In genomic region chr16:1345651-1346421, GRCh38 we compare ENCODE assay signal across 28 cellular contexts.
"Had no signal": no experiment of that assay in that cellular context is flagged by ENCODE, and none has a peak within 500 bp of the region (broad histone marks: within the 10 kb centered on the region; RNA-seq: fewer than 3 reads in every experiment).

No MANE protein-coding gene starts in this region.

- H3K4me2 ChIP-seq: KMS-11, SK-N-SH had no signal

- H3K27me3 ChIP-seq: brain microvascular endothelial cell, Peyer's patch had no signal

- FAIRE-seq: TTC549 had no signal

- H3K9me3 ChIP-seq: Peyer's patch, SJSA1, SK-N-SH had no signal

- DNase-seq: activated CD4-positive, alpha-beta T cell treated with anti-CD3 and anti-CD28 coated beads, Interleukin-2, amount 10 ng/mL, durations not matched to agents 24 days and 14 days; activated CD4-positive, alpha-beta T cell treated with anti-CD3 and anti-CD28 coated beads, Interleukin-2, amount 50 U/mL, for 4 hours; activated CD8-positive, alpha-beta T cell treated with anti-CD3 and anti-CD28 coated beads, Interleukin-2, amount 10 ng/mL, durations not matched to agents 7 days and 5 days; activated gamma-delta T cell treated with Interleukin-2 at 50 U/mL for 16 hours; activated naive CD4-positive, alpha-beta T cell treated with anti-CD3 and anti-CD28 coated beads for 36 hours; activated T-cell treated with anti-CD3 and anti-CD28 coated beads for 4 hours; activated T-cell treated with anti-CD3 and anti-CD28 coated beads, Interleukin-2, amount 50 U/mL, for 4 hours; amniotic stem cell; aorta; brain microvascular endothelial cell; central memory CD4-positive, alpha-beta T cell; MM.1S; MV-4-11; NCI-H1092; NCI-H1436 treated with DMSO at 0.1 percent for 48 hours; NCI-H1694 treated with DMSO at 0.1 percent for 48 hours; NCI-H2029; NCI-H345; NCI-H524 treated with DMSO at 0.1 percent for 48 hours; PC-3; Peyer's patch; RPMI8226; SHP77 treated with DMSO at 0.1 percent for 48 hours; SK-N-SH had no signal

- H3K4me3 ChIP-seq: Peyer's patch, SJSA1 had no signal

- ATAC-seq: activated CD8-positive, alpha-beta T cell treated with anti-CD3 and anti-CD28 coated beads, Interleukin-2, amount 10 ng/mL, durations not matched to agents 7 days and 5 days; activated naive CD4-positive, alpha-beta T cell treated with anti-CD3 and anti-CD28 coated beads, Interleukin-2, amount 50 U/mL, for 72 hours; activated T-cell treated with anti-CD3 and anti-CD28 coated beads, Interleukin-2, amount 50 U/mL, for 4 hours; PC-3 had no signal

- H3K9ac ChIP-seq: KMS-11, SK-N-SH had no signal

- H3K27ac ChIP-seq: brain microvascular endothelial cell, KMS-11, Peyer's patch, SJSA1 had no signal
